8 cellular contexts compared by ENCODE assay signal in genomic region chr7:332646-333398, GRCh38. TPM values are rescaled to one million over a fixed set of nuclear protein-coding genes. Genes with fewer than 3 reads are reported as not detected.
A peak's percentile ranks its signal among the peaks of the same experiment; 100 is the strongest.
DNase-seq lines count a peak whose midpoint lies in the region; ATAC-seq, FAIRE-seq and TF ChIP-seq lines count a peak whose summit lies in the region.

No MANE protein-coding gene starts in this region.

- no peak overlapping the region for H4K91ac ChIP-seq in neuronal stem cell (ENCODE audit: low read depth, low read length, poor library complexity)

- H3K4me2 ChIP-seq in neuronal stem cell (ENCODE audit: insufficient read depth, low read length, poor library complexity, severe bottlenecking), result peak overlapping the region; percentile 66

- peaks cover 6% of the 10 kb centered on the region for H3K79me1 ChIP-seq in neuronal stem cell (ENCODE audit: low read depth, low read length)

- peak overlapping the region; percentile 87 for H2BK5ac ChIP-seq in neuronal stem cell (ENCODE audit: low read length)

- TF ChIP-seq CTCF in foreskin fibroblast (IDR thresholded peaks at IDR 0.05; ENCODE audit: low read depth, low read length), result peak; percentile 59
- peak in 5 of 7 experiments; percentile 79 to 89 (median 87) for TF ChIP-seq CTCF in stomach (IDR thresholded peaks at IDR 0.05)

- H3K27me3 ChIP-seq in ACC112 (ENCODE audit: insufficient read depth, low read length) (peaks cover 12% of the 10 kb centered on the region), neuronal stem cell (ENCODE audit: control insufficient read depth in 3 of 3, insufficient read depth in 3 of 3, low read depth in 1 of 3, low read length in 3 of 3) (peaks cover 0 to 17% (median 11%) of the 10 kb centered on the region in 3 experiments), stomach (peaks cover 0 to 37% (median 9%) of the 10 kb centered on the region in 3 donors)

- peaks cover 4% of the 10 kb centered on the region for H3K27me3 Mint-ChIP-seq in activated T-helper 2 cell treated with anti-CD3 and anti-CD28 coated beads, Interferon-gamma antibody, Interleukin-2, Interleukin-4, amounts not matched to agents 10 μg/mL and 5 μg/mL and 100 μg/mL, durations not matched to agents 14 hours and 24 hours and 36 hours (ENCODE audit: low read depth)

- no peak for TF ChIP-seq POLR2A in stomach (IDR thresholded peaks at IDR 0.05)

- no peaks in the 10 kb centered on the region for H3K36me3 Mint-ChIP-seq in activated T-helper 2 cell treated with anti-CD3 and anti-CD28 coated beads, Interferon-gamma antibody, Interleukin-2, Interleukin-4, amounts not matched to agents 10 μg/mL and 5 μg/mL and 100 μg/mL, durations not matched to agents 14 hours and 24 hours and 36 hours (ENCODE audit: low read depth)

- H3K23ac ChIP-seq in neuronal stem cell (ENCODE audit: low read depth, low read length, poor library complexity), result peak overlapping the region; percentile 91

- no peak overlapping the region for H2BK120ac ChIP-seq in neuronal stem cell (ENCODE audit: low read depth, low read length)

- H3K14ac ChIP-seq in neuronal stem cell (ENCODE audit: low read length), result no peak overlapping the region

- peaks cover 15% of the 10 kb centered on the region for H3K9me3 Mint-ChIP-seq in activated T-helper 2 cell treated with anti-CD3 and anti-CD28 coated beads, Interferon-gamma antibody, Interleukin-2, Interleukin-4, amounts not matched to agents 10 μg/mL and 5 μg/mL and 100 μg/mL, durations not matched to agents 14 hours and 24 hours and 36 hours

- no peak overlapping the region for H3K4ac ChIP-seq in neuronal stem cell (ENCODE audit: low read length)

- peak overlapping the region; percentile 21 for H3K9ac ChIP-seq in neuronal stem cell (ENCODE audit: low read depth, low read length, poor library complexity)

- H3K27ac ChIP-seq in ACC112 (ENCODE audit: low read depth, low read length) (no peak overlapping the region), neuronal stem cell (replicated peaks; ENCODE audit: low read length) (no peak overlapping the region), stomach (peak overlapping the region; percentile 49 to 85 (median 80))

- ATAC-seq in GM18861 (IDR thresholded peaks at IDR 0.05; ENCODE audit: unreplicated experiment), result no peak

- no peaks in the 10 kb centered on the region for H3K4me1 Mint-ChIP-seq in activated T-helper 2 cell treated with anti-CD3 and anti-CD28 coated beads, Interferon-gamma antibody, Interleukin-2, Interleukin-4, amounts not matched to agents 10 μg/mL and 5 μg/mL and 100 μg/mL, durations not matched to agents 14 hours and 24 hours and 36 hours (ENCODE audit: low read depth)

- peaks cover 0 to 9% of the 10 kb centered on the region in 2 donors for H3K9me3 ChIP-seq in neuronal stem cell (replicated peaks in 1 of 2; ENCODE audit: control insufficient read depth in 2 of 2, insufficient read depth in 1 of 2, low read depth in 1 of 2, low read length in 2 of 2)
- no peaks in the 10 kb centered on the region for H3K9me3 ChIP-seq in stomach

- H3K79me2 ChIP-seq in ACC112 (ENCODE audit: control insufficient read depth, insufficient read depth, low read length, unreplicated experiment), result no peaks in the 10 kb centered on the region

- FAIRE-seq in GM19239 (lab: Jason Lieb, UNC), result no peak

- no peaks in the 10 kb centered on the region for H3K4me1 ChIP-seq in ACC112 (ENCODE audit: control insufficient read depth, insufficient read depth, low read length, unreplicated experiment)
- H3K4me1 ChIP-seq in neuronal stem cell (ENCODE audit: control insufficient read depth in 2 of 2, insufficient read depth in 1 of 2, low read depth in 1 of 2, low read length in 2 of 2), result peaks cover 0 to 19% of the 10 kb centered on the region in 2 donors
- peaks cover 21 to 41% (median 39%) of the 10 kb centered on the region in 4 donors for H3K4me1 ChIP-seq in stomach

- no peak overlapping the region for H2AFZ ChIP-seq in ACC112 (ENCODE audit: low read length, unreplicated experiment)
- H2AFZ ChIP-seq in neuronal stem cell (ENCODE audit: low read length), result peak overlapping the region; percentile 90

- DNase-seq in GM19239 (ENCODE audit: insufficient read length, low spot score), result peak; percentile 73
- DNase-seq in RPMI7951 (ENCODE audit: low read depth), result peak; percentile 47
- DNase-seq in activated T-helper 2 cell treated with anti-CD3 and anti-CD28 coated beads, Interferon-gamma antibody, Interleukin-2, Interleukin-4, amounts not matched to agents 10 μg/mL and 5 μg/mL and 100 μg/mL, durations not matched to agents 14 hours and 24 hours and 36 hours (ENCODE audit: low spot score), result peak; percentile 72
- DNase-seq in foreskin fibroblast, result peak in 1 of 2 donors; percentile 64
- DNase-seq in neuronal stem cell (ENCODE audit: low spot score), result peak; percentile 72
- DNase-seq in stomach, result peak; percentile 92

- no peak overlapping the region for H4K8ac ChIP-seq in neuronal stem cell (ENCODE audit: low read depth, low read length)

- H2BK15ac ChIP-seq in neuronal stem cell (ENCODE audit: low read length), result peak overlapping the region; percentile 88

- no CpG with 5 or more reads among the region's 57 CpGs for WGBS in neuronal stem cell (ENCODE audit: extremely low coverage in 2 of 2, insufficient read length in 2 of 2, insufficient replicate concordance in 1 of 2), 2 donors
- 2 to 10% (median 3%) methylated on average over 22 to 57 of the region's 57 CpGs for WGBS in stomach, 5 donors

- H3K4me3 Mint-ChIP-seq in activated T-helper 2 cell treated with anti-CD3 and anti-CD28 coated beads, Interferon-gamma antibody, Interleukin-2, Interleukin-4, amounts not matched to agents 10 μg/mL and 5 μg/mL and 100 μg/mL, durations not matched to agents 14 hours and 24 hours and 36 hours (ENCODE audit: low read depth), result no peak overlapping the region

- no peak overlapping the region for H2AK5ac ChIP-seq in neuronal stem cell (ENCODE audit: low read depth, low read length)

- no peak for TF ChIP-seq EP300 in stomach (IDR thresholded peaks at IDR 0.05)

- H3K36me3 ChIP-seq in ACC112 (ENCODE audit: insufficient read depth, low read length) (no peaks in the 10 kb centered on the region), neuronal stem cell (replicated peaks in 1 of 2; ENCODE audit: control insufficient read depth in 2 of 2, insufficient read depth in 2 of 2, low read length in 2 of 2) (peaks cover 0 to 5% of the 10 kb centered on the region in 2 donors), stomach (no peaks in the 10 kb centered on the region)

- peak overlapping the region; percentile 96 for H3K18ac ChIP-seq in neuronal stem cell (ENCODE audit: low read length)

- H3K27ac Mint-ChIP-seq in activated T-helper 2 cell treated with anti-CD3 and anti-CD28 coated beads, Interferon-gamma antibody, Interleukin-2, Interleukin-4, amounts not matched to agents 10 μg/mL and 5 μg/mL and 100 μg/mL, durations not matched to agents 14 hours and 24 hours and 36 hours, result no peak overlapping the region

- peak overlapping the region; percentile 58 for H2BK12ac ChIP-seq in neuronal stem cell (ENCODE audit: low read length)

- H3K4me3 ChIP-seq in ACC112 (ENCODE audit: low read depth, low read length), result peak overlapping the region; percentile 63
- H3K4me3 ChIP-seq in foreskin fibroblast (ENCODE audit: low read depth in 1 of 2, low read length in 2 of 2), result peak overlapping the region in 1 of 2 donors; percentile 11
- peak overlapping the region in 1 of 2 donors; percentile 64 for H3K4me3 ChIP-seq in neuronal stem cell (ENCODE audit: low read length in 2 of 2)
- peak overlapping the region; percentile 34 to 44 (median 42) for H3K4me3 ChIP-seq in stomach

- intact Hi-C loops in activated T-helper 2 cell treated with anti-CD3 and anti-CD28 coated beads, Interferon-gamma antibody, Interleukin-2, Interleukin-4, amounts not matched to agents 10 μg/mL and 5 μg/mL and 100 μg/mL, durations not matched to agents 14 hours and 24 hours and 36 hours (cut with micrococcal nuclease), result no loop called here
- intact Hi-C loops in stomach (cut with DNase I; ENCODE audit: low total_unique reads), result loop anchor here (10.0 kb wide), 1 partner anchor 182 kb away; the partner anchor contains the start of gene PDGFA

RNA-seq across cellular contexts. Expression of gene FOXL3, which starts 42.9 kb away (rescaled TPM):
- total RNA-seq in RPMI7951 (2014; rRNA removed; shearing (Covaris generic)), result not detected in 2 replicates
- not detected in 2 replicates for total RNA-seq in activated T-helper 2 cell treated with anti-CD3 and anti-CD28 coated beads, Interferon-gamma antibody, Interleukin-2, Interleukin-4, amounts not matched to agents 10 μg/mL and 5 μg/mL and 100 μg/mL, durations not matched to agents 14 hours and 24 hours and 36 hours
- not detected for polyA plus RNA-seq in neuronal stem cell (2013, experiment 1 of 2)
- polyA plus RNA-seq in neuronal stem cell (2013, experiment 2 of 2), result not detected
- total RNA-seq in stomach, result not detected
- not detected for polyA plus RNA-seq in stomach

Comparison
In these comparisons a context has a peak if more than half of its experiments do, and no peak if none do; other contexts are left out.
1. H3K27ac ChIP-seq: peak in stomach (5 of 5); none in ACC112 (single experiment) and neuronal stem cell (single experiment).